In the genomic region with DNA sequence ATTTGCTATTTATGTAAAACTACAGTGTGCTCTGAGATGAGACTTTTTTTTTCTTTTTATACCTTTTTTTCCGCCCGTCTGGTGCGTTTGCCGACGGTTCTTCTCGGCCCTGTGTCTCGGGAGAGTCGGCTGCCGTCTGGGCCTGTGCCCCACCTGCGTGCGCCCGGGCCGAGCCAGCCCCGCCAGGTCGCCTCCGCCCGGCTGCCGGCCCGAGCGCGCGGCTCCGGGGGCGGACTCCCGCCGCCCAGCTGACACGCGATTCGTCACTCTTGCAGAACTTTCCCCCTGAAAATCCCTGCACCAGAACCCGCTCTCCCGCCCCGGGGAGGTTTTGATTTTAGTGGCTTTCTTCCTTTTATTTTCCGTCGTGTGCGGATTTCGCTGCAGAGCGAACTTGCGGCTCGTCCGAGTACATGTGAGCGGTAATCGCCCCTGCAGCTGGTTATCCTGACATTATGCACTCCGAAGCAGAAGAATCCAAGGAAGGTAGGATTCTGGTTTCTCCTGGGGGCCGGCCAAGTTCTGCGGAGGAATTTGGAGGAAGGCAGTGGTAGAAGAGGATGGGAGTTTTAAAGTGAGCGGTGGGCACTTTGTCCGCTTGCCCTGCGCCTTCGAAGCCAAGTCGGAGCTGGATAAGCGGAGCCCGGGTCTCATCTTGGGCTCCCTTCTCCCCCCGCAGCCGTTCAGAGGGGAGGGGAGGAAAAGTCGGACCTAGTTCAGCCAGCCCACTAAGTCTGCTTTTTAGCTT, we compare ENCODE assay signal across 9 cellular contexts. TPM values are rescaled to one million over a fixed set of nuclear protein-coding genes. Genes with fewer than 3 reads are reported as not detected.
DNase-seq lines count a peak whose midpoint lies in the region; ATAC-seq and TF ChIP-seq lines count a peak whose summit lies in the region.
"Had no signal": no experiment of that assay in that cellular context is flagged by ENCODE, and none has a peak within 500 bp of the region (broad histone marks: within the 10 kb centered on the region; RNA-seq: fewer than 3 reads in every experiment).

A gene (plus strand): TSS at position 384 of the 748 bp plus-strand sequence. CDS start 72 bp downstream, at position 456.

- no peak within 1 kb of the TSS for H3K27ac ChIP-seq in iPS DF 6.9 (ENCODE audit: low read length)
- peak within 1 kb of the TSS; percentile 53 to 89 (median 66) for H3K27ac ChIP-seq in sigmoid colon

- H3K27me3 ChIP-seq in iPS DF 6.9 (ENCODE audit: control insufficient read depth, insufficient read depth, low read length) (no peaks in the 10 kb centered on the region), sigmoid colon (peaks cover 0 to 19% (median 0%) of the 10 kb centered on the region in 3 donors)

- TF ChIP-seq EP300 in sigmoid colon (IDR thresholded peaks at IDR 0.05): no peak

- TF ChIP-seq POLR2A in sigmoid colon (IDR thresholded peaks at IDR 0.05): no peak

- ATAC-seq in HG03108 (IDR thresholded peaks at IDR 0.05; ENCODE audit: unreplicated experiment): peak; percentile 36

- peak; percentile 19 for DNase-seq in NCI-H82 (lab: John Stamatoyannopoulos, UW)
- no peak for DNase-seq in NCI-H82 treated with DMSO at 0.1 percent for 48 hours (lab: John Stamatoyannopoulos, UW; ENCODE audit: unreplicated experiment)
- DNase-seq in astrocyte of the hippocampus (ENCODE audit: low read depth, low spot score): peak; percentile 79
- DNase-seq in iPS DF 6.9 (ENCODE audit: low read depth, low spot score): no peak
- DNase-seq in sigmoid colon: peak; percentile 77
- no peak for DNase-seq in NCI-H1694 treated with DMSO at 0.1 percent for 48 hours (lab: John Stamatoyannopoulos, UW)
- DNase-seq: DND-41 had no signal

- H3K4me1 ChIP-seq in iPS DF 6.9 (ENCODE audit: control insufficient read depth, insufficient read depth, low read length) (peaks cover 7% of the 10 kb centered on the region; the same call in 1 of the 2 replicates), sigmoid colon (peaks cover 0 to 24% (median 13%) of the 10 kb centered on the region in 4 donors)

- H3K9me3 ChIP-seq in iPS DF 6.9 (ENCODE audit: control insufficient read depth, insufficient read depth, low read length) (no peaks in the 10 kb centered on the region), sigmoid colon (no peaks in the 10 kb centered on the region)

- H3K36me3 ChIP-seq in iPS DF 6.9 (ENCODE audit: control insufficient read depth, insufficient read depth, low read length) (no peaks in the 10 kb centered on the region), sigmoid colon (no peaks in the 10 kb centered on the region)

- H3K4me3 ChIP-seq in iPS DF 6.9 (ENCODE audit: low read length) (peak within 1 kb of the TSS; percentile 56; the same call in 1 of the 2 replicates), sigmoid colon (peak within 1 kb of the TSS; percentile 44 to 60 (median 52))

- no peak for TF ChIP-seq CTCF in sigmoid colon (IDR thresholded peaks at IDR 0.05)

- WGBS in iPS DF 6.9 (ENCODE audit: insufficient coverage, insufficient read length): no CpG with 5 or more reads among the region's 55 CpGs
- 2 to 3% methylated on average over 55 of the region's 55 CpGs for WGBS in sigmoid colon, 2 donors

- intact Hi-C loops in T-helper 1 cell treated with Interleukin-12 subunit alpha and Interleukin-12 subunit beta and Interleukin-4 antibody, amounts not matched to agents 30 ng/mL and 1 ng/mL, for 36 hours (cut with micrococcal nuclease): loop anchor here (1.0 to 5.0 kb wide), 7 partner anchors 11 to 369 kb away; a partner anchor contains a TSS
- intact Hi-C loops in sigmoid colon (cut with DNase I): no loop called here

RNA-seq across cellular contexts. Expression of the gene that starts here (rescaled TPM):
- total RNA-seq in T-helper 1 cell treated with Interleukin-12 subunit alpha and Interleukin-12 subunit beta and Interleukin-4 antibody, amounts not matched to agents 30 ng/mL and 1 ng/mL, for 36 hours: 112 and 115 TPM in 2 replicates
- total RNA-seq in sigmoid colon: 10 to 100 TPM in 3 of 4 donors, 1 to 10 TPM in 1; 6.9 to 17.9 (median 13.1) TPM
- polyA plus RNA-seq in sigmoid colon: 10 to 100 TPM in 2 of 3 donors, 1 to 10 TPM in 1; 9.0 to 55.8 (median 19.0) TPM

Comparison
In these comparisons a context has a peak if more than half of its experiments do, and no peak if none do; other contexts are left out.
1. DNase-seq: peak in NCI-H82 (single experiment), astrocyte of the hippocampus (single experiment) and sigmoid colon (single experiment); none in NCI-H82 treated with DMSO at 0.1 percent for 48 hours (single experiment), iPS DF 6.9 (single experiment) and NCI-H1694 treated with DMSO at 0.1 percent for 48 hours (single experiment).